Comparison of ENCODE assay signal across 20 cellular contexts in genomic region chr5:12358371-12359090, GRCh38.
DNase-seq lines count a peak whose midpoint lies in the region; ATAC-seq, FAIRE-seq and TF ChIP-seq lines count a peak whose summit lies in the region.
"Had no signal": no experiment of that assay in that cellular context is flagged by ENCODE, and none has a peak within 500 bp of the region (broad histone marks: within the 10 kb centered on the region; RNA-seq: fewer than 3 reads in every experiment).

No MANE protein-coding gene starts in this region.

- no peak overlapping the region for H3K18ac ChIP-seq in H1 (ENCODE audit: extremely low read depth, low read length)

- H3K27ac ChIP-seq in GM23338 (ENCODE audit: low read depth): no peak overlapping the region
- H3K27ac ChIP-seq in astrocyte (ENCODE audit: low read depth, low read length): peak overlapping the region; percentile 51
- H3K27ac ChIP-seq in H1 (ENCODE audit: low read depth, low read length): no peak overlapping the region
- H3K27ac ChIP-seq: BLaER1 treated with 17β-estradiol and CSF1 and Interleukin-3, amounts not matched to agents 10 nM and 100 nM; GM23248; HL-60 had no signal

- no peaks in the 10 kb centered on the region for H3F3A ChIP-seq in GM23338 (replicated peaks; ENCODE audit: low read depth)

- no peak overlapping the region for H4K5ac ChIP-seq in H1 (ENCODE audit: insufficient read length, low read depth, low read length)

- peak overlapping the region; percentile 92; the same call in 1 of the 2 replicates for H2BK20ac ChIP-seq in H1 (ENCODE audit: low read length)

- 0 out of 2 replicates have a peak, but pooled peaks cover 7% of the 10 kb centered on the region for H3K4me1 ChIP-seq in GM23338 (ENCODE audit: insufficient read depth)
- peaks cover 14% of the 10 kb centered on the region for H3K4me1 ChIP-seq in astrocyte (ENCODE audit: insufficient read depth, low read length)
- peaks cover 0 to 3% (median 0%) of the 10 kb centered on the region in 4 experiments; a peak in 1 of 7 replicates for H3K4me1 ChIP-seq in H1 (replicated peaks in 1 of 4; ENCODE audit: control insufficient read depth in 3 of 4, insufficient read depth in 4 of 4, low read length in 3 of 4)

- H3K4me2 ChIP-seq in GM23338 (no peak overlapping the region), astrocyte (ENCODE audit: low read length) (peak overlapping the region; percentile 54), H1 (ENCODE audit: insufficient read depth in 1 of 2, low read depth in 2 of 2, low read length in 2 of 2) (no peak overlapping the region)
- H3K4me2 ChIP-seq: BLaER1 treated with 17β-estradiol and CSF1 and Interleukin-3, amounts not matched to agents 10 nM and 100 nM had no signal

- no peak overlapping the region for H4K91ac ChIP-seq in H1 (replicated peaks; ENCODE audit: insufficient read length, low read length)

- TF ChIP-seq EP300 in H1 (IDR thresholded peaks at IDR 0.05; ENCODE audit: borderline replicate concordance in 1 of 2, low read depth in 2 of 2, low read length in 2 of 2): no peak

- H2AFZ ChIP-seq in GM23338 (peak overlapping the region; percentile 85; the same call in 1 of the 2 replicates), astrocyte (ENCODE audit: low read depth, low read length) (peak overlapping the region; percentile 9), H1 (ENCODE audit: low read length) (no peak overlapping the region; the same call in 1 of the 2 replicates)
- H2AFZ ChIP-seq: GM23248 had no signal

- H4K20me1 ChIP-seq in GM23338 (replicated peaks; ENCODE audit: insufficient read depth) (no peaks in the 10 kb centered on the region), astrocyte (ENCODE audit: insufficient read depth, low read length) (no peaks in the 10 kb centered on the region), H1 (replicated peaks in 1 of 2; ENCODE audit: control insufficient read depth in 1 of 2, insufficient read depth in 2 of 2, low read length in 2 of 2) (no peaks in the 10 kb centered on the region)
- H4K20me1 ChIP-seq: BLaER1 treated with 17β-estradiol and CSF1 and Interleukin-3, amounts not matched to agents 10 nM and 100 nM had no signal

- peaks cover 6% of the 10 kb centered on the region; the same call in 1 of the 2 replicates for H3K9me2 ChIP-seq in GM23338 (ENCODE audit: insufficient read depth)

- peaks cover 19% of the 10 kb centered on the region for H3K36me3 Mint-ChIP-seq in GM23338 (ENCODE audit: low read depth)
- H3K36me3 Mint-ChIP-seq in astrocyte (ENCODE audit: low read depth, unreplicated experiment): no peaks in the 10 kb centered on the region
- H3K36me3 Mint-ChIP-seq: CD8-positive, alpha-beta T cell had no signal

- no peak for ATAC-seq in GM23338
- ATAC-seq: CD8-positive, alpha-beta T cell; HCT116 had no signal

- H3K79me1 ChIP-seq in H1 (ENCODE audit: low read depth, low read length): no peaks in the 10 kb centered on the region

- no peak overlapping the region for H2AK5ac ChIP-seq in H1 (ENCODE audit: low read depth, low read length)

- no peak for DNase-seq in GM23338 (ENCODE audit: low spot score)
- DNase-seq in astrocyte (ENCODE audit: low read depth): peak; percentile 75
- DNase-seq in H1 (ENCODE audit: low read depth in 1 of 2, low spot score in 2 of 2): no peak
- no peak for DNase-seq in MV-4-11 (lab: John Stamatoyannopoulos, UW)
- no peak for DNase-seq in activated CD4-positive, CD25-positive, alpha-beta regulatory T cell (lab: John Stamatoyannopoulos, UW)
- no peak for DNase-seq in NCI-H1417 (lab: John Stamatoyannopoulos, UW)
- no peak for DNase-seq in GM19240 (ENCODE audit: insufficient read length, low spot score)
- DNase-seq: 8988T; Calu3; CD8-positive, alpha-beta T cell; DMS79 treated with DMSO at 0.1 percent for 48 hours; GF-D8; GM23248; H7; HFFc6; IMR-90 had no signal

- H2BK5ac ChIP-seq in H1 (ENCODE audit: low read depth, low read length): no peak overlapping the region

- H3K4me3 Mint-ChIP-seq in GM23338: no peak overlapping the region
- H3K4me3 Mint-ChIP-seq in astrocyte (ENCODE audit: unreplicated experiment): no peak overlapping the region
- H3K4me3 Mint-ChIP-seq: B cell; CD8-positive, alpha-beta T cell; HFFc6 had no signal

- H3K9ac ChIP-seq in astrocyte (ENCODE audit: low read length) (peak overlapping the region; percentile 25), H1 (replicated peaks in 1 of 4; ENCODE audit: extremely low read depth in 1 of 4, low read depth in 3 of 4, low read length in 3 of 4) (no peak overlapping the region)
- H3K9ac ChIP-seq: BLaER1 treated with 17β-estradiol and CSF1 and Interleukin-3, amounts not matched to agents 10 nM and 100 nM; GM23248 had no signal

- H3K9me3 ChIP-seq in astrocyte (ENCODE audit: insufficient read depth, low read depth, low read length): no peaks in the 10 kb centered on the region
- peaks cover 5 to 7% of the 10 kb centered on the region in 2 experiments; a peak in 3 of 4 replicates for H3K9me3 ChIP-seq in H1 (ENCODE audit: insufficient read depth in 2 of 2, low read depth in 1 of 2, low read length in 1 of 2)

- TF ChIP-seq RAD21 in H1 (IDR thresholded peaks at IDR 0.05 in 1 of 2, conservative IDR thresholded peaks at IDR 0.05 in 1 of 2; ENCODE audit: low read depth in 2 of 2, low read length in 2 of 2): no peak

- H3K27me3 ChIP-seq in GM23338 (ENCODE audit: insufficient read depth) (no peaks in the 10 kb centered on the region), astrocyte (ENCODE audit: insufficient read depth, low read length) (no peaks in the 10 kb centered on the region), H1 (replicated peaks in 1 of 4; ENCODE audit: control insufficient read depth in 3 of 4, extremely low read depth in 1 of 4, insufficient read depth in 3 of 4, low read length in 3 of 4) (peaks cover 0 to 1% (median 0%) of the 10 kb centered on the region in 4 experiments; a peak in 1 of 7 replicates)
- H3K27me3 ChIP-seq: BLaER1 treated with 17β-estradiol and CSF1 and Interleukin-3, amounts not matched to agents 10 nM and 100 nM had no signal

- H3K4me1 Mint-ChIP-seq in GM23338 (peaks cover 13% of the 10 kb centered on the region), astrocyte (ENCODE audit: low read depth, unreplicated experiment) (no peaks in the 10 kb centered on the region)
- H3K4me1 Mint-ChIP-seq: B cell had no signal

- no peak overlapping the region for H2BK12ac ChIP-seq in H1 (ENCODE audit: low read depth, low read length)

- H3K9me3 Mint-ChIP-seq in GM23338 (peaks cover 16% of the 10 kb centered on the region), astrocyte (ENCODE audit: unreplicated experiment) (no peaks in the 10 kb centered on the region)

- no peak overlapping the region for H3K56ac ChIP-seq in H1 (replicated peaks; ENCODE audit: insufficient read length, low read depth, low read length)

- H3K4me3 ChIP-seq in GM23338 (no peak overlapping the region), astrocyte (ENCODE audit: insufficient read depth, low read depth, low read length) (no peak overlapping the region), H1 (ENCODE audit: extremely low read depth in 1 of 4, insufficient read depth in 2 of 4, low read depth in 3 of 4, low read length in 4 of 4) (no peak overlapping the region)
- H3K4me3 ChIP-seq: BLaER1 treated with 17β-estradiol and CSF1 and Interleukin-3, amounts not matched to agents 10 nM and 100 nM; GM23248 had no signal

- H3K23me2 ChIP-seq in H1 (ENCODE audit: low read depth, low read length): no peaks in the 10 kb centered on the region

- FAIRE-seq in astrocyte (lab: Jason Lieb, UNC): no peak
- no peak for FAIRE-seq in H1 (lab: Jason Lieb, UNC)

- H2BK120ac ChIP-seq in H1 (replicated peaks; ENCODE audit: low read depth, low read length): no peak overlapping the region

- no peak overlapping the region for H2BK15ac ChIP-seq in H1 (ENCODE audit: low read length)

- no peaks in the 10 kb centered on the region for H3K27me3 Mint-ChIP-seq in GM23338 (ENCODE audit: insufficient read depth, low read depth, poor library complexity)
- H3K27me3 Mint-ChIP-seq in astrocyte (ENCODE audit: low read depth, unreplicated experiment): no peaks in the 10 kb centered on the region
- H3K27me3 Mint-ChIP-seq: B cell had no signal

- peaks cover 8% of the 10 kb centered on the region; the same call in 1 of the 2 replicates for H3K36me3 ChIP-seq in GM23338 (ENCODE audit: insufficient read depth)
- no peaks in the 10 kb centered on the region for H3K36me3 ChIP-seq in astrocyte (ENCODE audit: insufficient read depth, low read length)
- H3K36me3 ChIP-seq in H1 (ENCODE audit: control insufficient read depth in 2 of 4, insufficient read depth in 4 of 4, low read length in 3 of 4): peaks cover 0 to 4% (median 0%) of the 10 kb centered on the region in 4 experiments; a peak in 2 of 8 replicates
- H3K36me3 ChIP-seq: BLaER1 treated with 17β-estradiol and CSF1 and Interleukin-3, amounts not matched to agents 10 nM and 100 nM had no signal

- H3K79me2 ChIP-seq in GM23338 (replicated peaks; ENCODE audit: insufficient read depth) (no peaks in the 10 kb centered on the region), astrocyte (ENCODE audit: insufficient read depth, low read length) (no peaks in the 10 kb centered on the region), H1 (ENCODE audit: control insufficient read depth in 1 of 2, insufficient read depth in 2 of 2, low read length in 2 of 2) (no peaks in the 10 kb centered on the region)

- WGBS in H1 (ENCODE audit: extremely low coverage in 1 of 2, insufficient coverage in 1 of 2, insufficient read length in 1 of 2, insufficient replicate concordance in 2 of 2, low coverage in 1 of 2, low lambda C conversion rate in 2 of 2, missing lambda C conversion rate in 1 of 2), 2 experiments: 86% methylated on average over 6 of the region's 6 CpGs; no CpG with 5 or more reads in 1 of the 2 experiments

- no peak overlapping the region for H3K14ac ChIP-seq in H1 (ENCODE audit: insufficient read length)

- CTCF ChIA-PET in H1 (lab: Charles Lee; ENCODE audit: partially characterized antibody): no interaction called here

- no peak for TF ChIP-seq POLR2A in H1 (IDR thresholded peaks at IDR 0.05; ENCODE audit: control extremely low read depth in 1 of 2, low read depth in 2 of 2, low read length in 2 of 2)

- H3K23ac ChIP-seq in H1 (ENCODE audit: insufficient read length): no peak overlapping the region

- H3K27ac Mint-ChIP-seq in GM23338 (no peak overlapping the region), astrocyte (ENCODE audit: unreplicated experiment) (no peak overlapping the region)
- H3K27ac Mint-ChIP-seq: B cell; CD8-positive, alpha-beta T cell; HFFc6 had no signal

- POLR2A ChIA-PET in H1 (lab: Charles Lee; ENCODE audit: partially characterized antibody): no interaction called here

- no peak overlapping the region for H3K4ac ChIP-seq in H1 (replicated peaks; ENCODE audit: insufficient read length, low read depth, low read length)

- TF ChIP-seq CTCF in GM23338 (conservative IDR thresholded peaks at IDR 0.05; ENCODE audit: low read depth in 2 of 2) (no peak), astrocyte (IDR thresholded peaks at IDR 0.05; ENCODE audit: insufficient read depth, low read depth, low read length) (no peak), H1 (IDR thresholded peaks at IDR 0.05; ENCODE audit: control extremely low read depth in 1 of 3, insufficient read depth in 1 of 3, low read depth in 1 of 3, low read length in 3 of 3) (no peak)

- H4K8ac ChIP-seq in H1 (ENCODE audit: extremely low read depth, insufficient read depth, low read length): no peak overlapping the region

TF ChIP-seq in H1, 55 proteins besides CTCF, POLR2A, EP300 and RAD21 (continues in another document):
- TF ChIP-seq, protein P1, sequence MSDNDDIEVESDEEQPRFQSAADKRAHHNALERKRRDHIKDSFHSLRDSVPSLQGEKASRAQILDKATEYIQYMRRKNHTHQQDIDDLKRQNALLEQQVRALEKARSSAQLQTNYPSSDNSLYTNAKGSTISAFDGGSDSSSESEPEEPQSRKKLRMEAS (IDR thresholded peaks at IDR 0.05): no peak
